ENCODE assay signal across 11 cellular contexts in the genomic region with DNA sequence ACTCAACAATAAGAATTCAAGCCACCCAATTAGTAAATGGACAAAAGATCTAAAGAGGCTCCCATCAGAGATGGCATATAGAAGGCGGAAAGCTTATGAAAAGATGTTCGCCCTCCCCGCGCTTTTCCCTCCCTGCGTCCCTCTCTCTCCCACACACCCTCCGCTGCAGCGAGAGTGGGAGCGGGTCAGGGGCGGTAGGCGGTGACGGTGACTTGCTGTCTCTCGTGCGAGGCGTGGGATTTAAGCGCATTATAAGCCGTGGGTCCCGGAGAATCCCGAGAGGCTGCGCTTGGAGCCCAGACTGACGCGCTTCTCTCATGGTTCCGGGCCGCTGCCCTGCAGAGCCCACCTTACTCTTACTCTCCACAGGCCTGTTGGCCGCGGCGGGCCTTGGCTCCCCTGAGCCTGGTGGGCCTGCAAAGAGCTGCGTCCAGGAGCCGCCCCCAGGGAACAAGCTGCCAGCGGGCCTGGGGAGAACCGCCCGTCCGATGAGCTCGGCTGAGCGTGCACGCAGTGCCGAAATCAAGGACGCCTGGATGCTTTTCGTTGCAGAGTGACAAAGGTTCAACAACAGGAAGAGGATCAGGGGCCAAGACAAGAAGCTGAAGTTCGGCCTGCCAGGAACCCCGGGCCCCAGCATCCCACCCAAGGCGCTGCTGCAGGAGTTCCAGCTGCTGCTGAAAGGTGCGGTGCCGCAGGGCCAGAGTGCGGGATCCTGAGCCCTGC. TPM values are rescaled to one million over a fixed set of nuclear protein-coding genes. Genes with fewer than 3 reads are reported as not detected.
DNase-seq lines count a peak whose midpoint lies in the region; ATAC-seq lines count a peak whose summit lies in the region.
"Had no signal": no experiment of that assay in that cellular context is flagged by ENCODE, and none has a peak within 500 bp of the region (broad histone marks: within the 10 kb centered on the region; RNA-seq: fewer than 3 reads in every experiment).

No MANE protein-coding gene starts in this region.

- no peaks in the 10 kb centered on the region for H3K36me3 Mint-ChIP-seq in activated CD4-positive, alpha-beta T cell treated with anti-CD3 and anti-CD28 coated beads, Interleukin-2, amount 10 ng/mL, durations not matched to agents 7 days and 5 days (ENCODE audit: low read depth)
- no peaks in the 10 kb centered on the region for H3K36me3 Mint-ChIP-seq in activated CD4-positive, alpha-beta T cell treated with anti-CD3 and anti-CD28 coated beads for 36 hours (ENCODE audit: low read depth)
- H3K36me3 Mint-ChIP-seq in T-helper 17 cell (ENCODE audit: low read depth): peaks cover 6% of the 10 kb centered on the region

- H2AFZ ChIP-seq in neuronal stem cell (ENCODE audit: low read length): peak overlapping the region; percentile 94

- no peaks in the 10 kb centered on the region for H3K79me1 ChIP-seq in neuronal stem cell (ENCODE audit: low read depth, low read length)

- peak overlapping the region; percentile 11 for H2BK5ac ChIP-seq in neuronal stem cell (ENCODE audit: low read length)

- peak overlapping the region; percentile 35 for H3K18ac ChIP-seq in neuronal stem cell (ENCODE audit: low read length)

- intact Hi-C loops in activated CD4-positive, alpha-beta T cell treated with anti-CD3 and anti-CD28 coated beads for 36 hours (cut with DNase I, micrococcal nuclease): loop anchor here in 1 of 2 experiments (5.0 kb wide), 1 partner anchor 90 kb away; no protein-coding TSS in a partner anchor

- POLR2A ChIA-PET in activated CD4-positive, alpha-beta T cell treated with anti-CD3 and anti-CD28 coated beads, Interleukin-2, amount 10 ng/mL, durations not matched to agents 7 days and 5 days (lab: Charles Lee): interaction anchor here (0.6 kb wide), 1 partner anchor 10 kb away, joined by 3 read pairs; no protein-coding TSS in a partner anchor
- POLR2A ChIA-PET in activated CD4-positive, alpha-beta T cell treated with anti-CD3 and anti-CD28 coated beads for 36 hours (lab: Charles Lee): interaction anchor here (0.6 kb wide), 1 partner anchor 278 kb away, joined by 5 read pairs; no protein-coding TSS in a partner anchor

- no peaks in the 10 kb centered on the region for H3K4me1 ChIP-seq in neuronal stem cell (ENCODE audit: control insufficient read depth in 2 of 2, insufficient read depth in 1 of 2, low read depth in 1 of 2, low read length in 2 of 2)

- peak overlapping the region; percentile 5 for H3K23ac ChIP-seq in neuronal stem cell (ENCODE audit: low read depth, low read length, poor library complexity)

- H4K8ac ChIP-seq in neuronal stem cell (ENCODE audit: low read depth, low read length): peak overlapping the region; percentile 43

- CTCF ChIA-PET in activated CD4-positive, alpha-beta T cell treated with anti-CD3 and anti-CD28 coated beads, Interleukin-2, amount 10 ng/mL, durations not matched to agents 7 days and 5 days (lab: Charles Lee): interaction anchor here (0.6 to 1.7 kb wide), 5 partner anchors 8 to 1040 kb away, joined by 3 to 4 read pairs (median 3); no protein-coding TSS in a partner anchor
- CTCF ChIA-PET in activated CD4-positive, alpha-beta T cell treated with anti-CD3 and anti-CD28 coated beads for 36 hours (lab: Charles Lee): interaction anchor here (0.6 to 0.7 kb wide), 4 partner anchors 36 to 590 kb away, joined by 3 to 4 read pairs (median 4); no protein-coding TSS in a partner anchor

- H2BK15ac ChIP-seq in neuronal stem cell (ENCODE audit: low read length): no peak overlapping the region

- ATAC-seq in activated CD4-positive, alpha-beta T cell treated with anti-CD3 and anti-CD28 coated beads for 36 hours: no peak
- ATAC-seq in T-helper 17 cell (no peak), GM18907 (IDR thresholded peaks at IDR 0.05; ENCODE audit: unreplicated experiment) (no peak)

- H3K27ac Mint-ChIP-seq in activated CD4-positive, alpha-beta T cell treated with anti-CD3 and anti-CD28 coated beads, Interleukin-2, amount 10 ng/mL, durations not matched to agents 7 days and 5 days: no peak overlapping the region
- no peak overlapping the region for H3K27ac Mint-ChIP-seq in activated CD4-positive, alpha-beta T cell treated with anti-CD3 and anti-CD28 coated beads for 36 hours
- peak overlapping the region; percentile 16 for H3K27ac Mint-ChIP-seq in T-helper 17 cell

- no peak overlapping the region for H3K4me2 ChIP-seq in neuronal stem cell (ENCODE audit: insufficient read depth, low read length, poor library complexity, severe bottlenecking)
- H3K4me2 ChIP-seq: smooth muscle cell had no signal

- peak overlapping the region; percentile 9 for H3K4me3 Mint-ChIP-seq in activated CD4-positive, alpha-beta T cell treated with anti-CD3 and anti-CD28 coated beads, Interleukin-2, amount 10 ng/mL, durations not matched to agents 7 days and 5 days
- H3K4me3 Mint-ChIP-seq in activated CD4-positive, alpha-beta T cell treated with anti-CD3 and anti-CD28 coated beads for 36 hours: no peak overlapping the region
- peak overlapping the region; percentile 90 for H3K4me3 Mint-ChIP-seq in T-helper 17 cell

- H3K9me3 ChIP-seq in T-helper 17 cell (ENCODE audit: control insufficient read depth, low read length, poor library complexity, severe bottlenecking) (no peaks in the 10 kb centered on the region), neuronal stem cell (replicated peaks in 1 of 2; ENCODE audit: control insufficient read depth in 2 of 2, insufficient read depth in 1 of 2, low read depth in 1 of 2, low read length in 2 of 2) (peaks cover 0 to 1% of the 10 kb centered on the region in 2 donors)

- peaks cover 15% of the 10 kb centered on the region for H3K4me1 Mint-ChIP-seq in activated CD4-positive, alpha-beta T cell treated with anti-CD3 and anti-CD28 coated beads, Interleukin-2, amount 10 ng/mL, durations not matched to agents 7 days and 5 days
- peaks cover 5% of the 10 kb centered on the region for H3K4me1 Mint-ChIP-seq in activated CD4-positive, alpha-beta T cell treated with anti-CD3 and anti-CD28 coated beads for 36 hours
- H3K4me1 Mint-ChIP-seq in T-helper 17 cell: peaks cover 14% of the 10 kb centered on the region

- no peaks in the 10 kb centered on the region for H3K36me3 ChIP-seq in neuronal stem cell (replicated peaks in 1 of 2; ENCODE audit: control insufficient read depth in 2 of 2, insufficient read depth in 2 of 2, low read length in 2 of 2)

- H3K4me3 ChIP-seq in neuronal stem cell (ENCODE audit: low read length in 2 of 2): peak overlapping the region in 1 of 2 donors; percentile 12
- H3K4me3 ChIP-seq: smooth muscle cell had no signal

- H3K27ac ChIP-seq in neuronal stem cell (replicated peaks; ENCODE audit: low read length): no peak overlapping the region
- H3K27ac ChIP-seq: VCaP had no signal

- no peak overlapping the region for H4K91ac ChIP-seq in neuronal stem cell (ENCODE audit: low read depth, low read length, poor library complexity)

- H3K4ac ChIP-seq in neuronal stem cell (ENCODE audit: low read length): no peak overlapping the region

- no peak overlapping the region for H3K9ac ChIP-seq in neuronal stem cell (ENCODE audit: low read depth, low read length, poor library complexity)

- no peak for DNase-seq in activated CD4-positive, alpha-beta T cell treated with anti-CD3 and anti-CD28 coated beads, Interleukin-2, amount 10 ng/mL, durations not matched to agents 7 days and 5 days
- DNase-seq in activated CD4-positive, alpha-beta T cell treated with anti-CD3 and anti-CD28 coated beads for 36 hours: no peak
- peak; percentile 51 for DNase-seq in D341Med (ENCODE audit: low spot score)
- DNase-seq in T-helper 17 cell: no peak
- DNase-seq in neuronal stem cell (ENCODE audit: low spot score): no peak
- DNase-seq in amygdala (lab: John Stamatoyannopoulos, UW): no peak
- no peak for DNase-seq in NCI-H146 treated with DMSO at 0.1 percent for 48 hours (lab: John Stamatoyannopoulos, UW; ENCODE audit: unreplicated experiment)
- DNase-seq: hippocampal formation had no signal

- peaks cover 51% of the 10 kb centered on the region for H3K27me3 Mint-ChIP-seq in activated CD4-positive, alpha-beta T cell treated with anti-CD3 and anti-CD28 coated beads, Interleukin-2, amount 10 ng/mL, durations not matched to agents 7 days and 5 days
- H3K27me3 Mint-ChIP-seq in activated CD4-positive, alpha-beta T cell treated with anti-CD3 and anti-CD28 coated beads for 36 hours: peaks cover 40% of the 10 kb centered on the region
- H3K27me3 Mint-ChIP-seq in T-helper 17 cell: peaks cover 45% of the 10 kb centered on the region

- H2BK120ac ChIP-seq in neuronal stem cell (ENCODE audit: low read depth, low read length): no peak overlapping the region

- H3K27me3 ChIP-seq in neuronal stem cell (ENCODE audit: control insufficient read depth in 3 of 3, insufficient read depth in 3 of 3, low read depth in 1 of 3, low read length in 3 of 3): peaks cover 29 to 74% (median 52%) of the 10 kb centered on the region in 3 experiments

- peak overlapping the region; percentile 89 for H2AK5ac ChIP-seq in neuronal stem cell (ENCODE audit: low read depth, low read length)

- peak overlapping the region; percentile 2 for H3K14ac ChIP-seq in neuronal stem cell (ENCODE audit: low read length)

- WGBS in neuronal stem cell (ENCODE audit: extremely low coverage in 2 of 2, insufficient read length in 2 of 2, insufficient replicate concordance in 1 of 2), 2 donors: no CpG with 5 or more reads among the region's 44 CpGs

- no peaks in the 10 kb centered on the region for H3K9me3 Mint-ChIP-seq in activated CD4-positive, alpha-beta T cell treated with anti-CD3 and anti-CD28 coated beads, Interleukin-2, amount 10 ng/mL, durations not matched to agents 7 days and 5 days
- H3K9me3 Mint-ChIP-seq in activated CD4-positive, alpha-beta T cell treated with anti-CD3 and anti-CD28 coated beads for 36 hours (ENCODE audit: low read depth): no peaks in the 10 kb centered on the region

- H2BK12ac ChIP-seq in neuronal stem cell (ENCODE audit: low read length): no peak overlapping the region

RNA-seq across cellular contexts. Expression of gene BICD2, which starts 42.6 kb away (rescaled TPM):
- total RNA-seq in activated CD4-positive, alpha-beta T cell treated with anti-CD3 and anti-CD28 coated beads, Interleukin-2, amount 10 ng/mL, durations not matched to agents 7 days and 5 days: 10 to 100 TPM; 29.5 to 31.1 TPM
- total RNA-seq in activated CD4-positive, alpha-beta T cell treated with anti-CD3 and anti-CD28 coated beads for 36 hours: 10 to 100 TPM; 13.3 to 14.2 TPM
- 10 to 100 TPM; 22.9 to 34.0 TPM for total RNA-seq in T-helper 17 cell
- 13.6 TPM for polyA plus RNA-seq in neuronal stem cell (2013, experiment 1 of 2)
- 14.2 TPM for polyA plus RNA-seq in neuronal stem cell (2013, experiment 2 of 2)
